ENCODE assay signal across 25 cellular contexts in genomic region chr21:29674343-29674742, GRCh38.
"Had no signal": no experiment of that assay in that cellular context is flagged by ENCODE, and none has a peak within 500 bp of the region (broad histone marks: within the 10 kb centered on the region; RNA-seq: fewer than 3 reads in every experiment).

No MANE protein-coding gene starts in this region.

- DNase-seq: dorsolateral prefrontal cortex; effector CD4-positive, alpha-beta T cell; endodermal cell; foreskin fibroblast; gastrocnemius medialis; head of caudate nucleus; left ventricle myocardium superior; mesenchymal stem cell; midbrain; naive thymus-derived CD4-positive, alpha-beta T cell; nucleus accumbens; right cardiac atrium; sigmoid colon; stimulated activated CD4-positive, alpha-beta T cell treated with anti-CD3 and anti-CD28 coated beads, Interleukin-2, amount 100 ng/mL, for 24 hours; stimulated activated CD4-positive, alpha-beta T cell treated with anti-CD3 and anti-CD28 coated beads, Interleukin-4, amount 100 ng/mL, for 24 hours; stimulated activated naive CD4-positive, alpha-beta T cell treated with Interleukin-2 at 50 U/mL for 16 hours; stomach; tibial artery had no signal

- H3K4me1 Mint-ChIP-seq: nephron; stimulated activated effector memory CD8-positive, alpha-beta T cell treated with anti-CD3 and anti-CD28 coated beads, Interleukin-12 subunit alpha, Interleukin-12 subunit beta, amount 100 ng/mL, for 72 hours had no signal

- H3K27ac Mint-ChIP-seq: endodermal cell; naive thymus-derived CD4-positive, alpha-beta T cell; nephron; stimulated activated effector memory CD8-positive, alpha-beta T cell treated with anti-CD3 and anti-CD28 coated beads, Interleukin-12 subunit alpha, Interleukin-12 subunit beta, amount 100 ng/mL, for 72 hours; type B pancreatic cell had no signal

- ATAC-seq: esophagus mucosa; gastrocnemius medialis; left ventricle myocardium superior; naive thymus-derived CD4-positive, alpha-beta T cell; right cardiac atrium; stimulated activated effector memory CD8-positive, alpha-beta T cell treated with anti-CD3 and anti-CD28 coated beads, Interleukin-12 subunit alpha, Interleukin-12 subunit beta, amount 100 ng/mL, for 72 hours had no signal

- H3K27me3 ChIP-seq: dorsolateral prefrontal cortex, gastrocnemius medialis, sigmoid colon, stomach, tibial artery had no signal

- H3K36me3 ChIP-seq: gastrocnemius medialis, prostate gland, sigmoid colon, stomach, tibial artery had no signal

- H3K36me3 Mint-ChIP-seq: stimulated activated effector memory CD8-positive, alpha-beta T cell treated with anti-CD3 and anti-CD28 coated beads, Interleukin-12 subunit alpha, Interleukin-12 subunit beta, amount 100 ng/mL, for 72 hours; type B pancreatic cell had no signal

- H3K9me3 Mint-ChIP-seq: endodermal cell; naive thymus-derived CD4-positive, alpha-beta T cell; nephron; type B pancreatic cell had no signal

- H3K27me3 Mint-ChIP-seq: type B pancreatic cell had no signal

- H3K4me3 Mint-ChIP-seq: endodermal cell; naive thymus-derived CD4-positive, alpha-beta T cell; nephron; stimulated activated effector memory CD8-positive, alpha-beta T cell treated with anti-CD3 and anti-CD28 coated beads, Interleukin-12 subunit alpha, Interleukin-12 subunit beta, amount 100 ng/mL, for 72 hours; type B pancreatic cell had no signal

- H3K4me1 ChIP-seq: gastrocnemius medialis, prostate gland, sigmoid colon, stomach, tibial artery had no signal

- H3K27ac ChIP-seq: dorsolateral prefrontal cortex, epithelial cell of prostate, gastrocnemius medialis, prostate gland, sigmoid colon, stomach, tibial artery had no signal

- H3K9me3 ChIP-seq: gastrocnemius medialis, prostate gland, sigmoid colon, stomach, tibial artery had no signal

- H3K4me3 ChIP-seq: dorsolateral prefrontal cortex, gastrocnemius medialis, lung, prostate gland, sigmoid colon, stomach, tibial artery had no signal
